Comparison of ENCODE assay signal across 8 cellular contexts in the genomic region with DNA sequence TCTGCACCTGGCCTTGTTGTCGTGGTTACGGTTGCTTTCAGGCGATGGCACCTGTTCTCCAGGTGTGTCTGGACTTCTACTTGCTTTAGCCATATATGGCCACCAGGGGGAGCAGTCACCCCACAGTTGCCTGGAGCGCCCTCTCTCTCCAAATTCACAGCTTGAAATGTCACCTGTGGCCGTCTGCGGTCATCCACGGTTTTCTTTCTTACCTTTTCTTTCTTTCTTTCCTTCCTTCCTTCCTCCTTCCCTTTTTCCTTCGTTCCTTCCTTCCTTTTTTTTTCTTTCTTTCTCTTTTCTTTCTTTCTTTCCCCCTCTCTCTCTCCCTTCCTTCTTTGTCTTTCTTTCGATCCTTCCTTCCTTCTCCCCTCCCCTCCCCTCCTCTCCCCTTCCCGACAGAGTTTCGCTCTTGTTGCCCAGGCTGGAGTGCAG.
A peak's percentile ranks its signal among the peaks of the same experiment; 100 is the strongest.
DNase-seq lines count a peak whose midpoint lies in the region; ATAC-seq and TF ChIP-seq lines count a peak whose summit lies in the region.

No MANE protein-coding gene starts in this region.

- DNase-seq in DMS53 (lab: John Stamatoyannopoulos, UW) = peak; percentile 96
- DNase-seq in H7 = peak; percentile 69
- peak; percentile 55 to 63 for DNase-seq in NCI-H187 (lab: John Stamatoyannopoulos, UW)
- DNase-seq in activated CD4-positive, CD25-positive, alpha-beta regulatory T cell (lab: John Stamatoyannopoulos, UW) = peak; percentile 26 to 58 (median 50)
- peak; percentile 41 to 42 for DNase-seq in cardiac fibroblast (ENCODE audit: low read depth in 2 of 2)
- DNase-seq in right lobe of liver = peak; percentile 44 to 70 (median 61)
- DNase-seq in stimulated activated CD8-positive, alpha-beta memory T cell treated with anti-CD3 and anti-CD28 coated beads, Interleukin-2, amount 100 ng/mL, for 48 hours (ENCODE audit: low read depth in 2 of 2) = peak; percentile 15 to 43

- WGBS in right lobe of liver (ENCODE audit: insufficient coverage, low coverage, low lambda C conversion rate, missing lambda C conversion rate) = 16% methylated on average over 11 of the region's 11 CpGs

- TF ChIP-seq POLR2A in right lobe of liver (IDR thresholded peaks at IDR 0.05) = no peak

- H3K36me3 ChIP-seq in H7 (replicated peaks; ENCODE audit: control insufficient read depth, insufficient read depth, low read length) (no peaks in the 10 kb centered on the region; the same call in 1 of the 2 replicates), right lobe of liver (no peaks in the 10 kb centered on the region)

- H3K4me1 ChIP-seq in right lobe of liver = no peaks in the 10 kb centered on the region

- ATAC-seq in right lobe of liver (peak; percentile 87 to 94 (median 92)), GM19452 (IDR thresholded peaks at IDR 0.05; ENCODE audit: unreplicated experiment) (no peak)

- no peak overlapping the region for H3K27ac ChIP-seq in right lobe of liver

- TF ChIP-seq CTCF in cardiac fibroblast (IDR thresholded peaks at IDR 0.05; ENCODE audit: low read depth, low read length) (peak; percentile 73), right lobe of liver (IDR thresholded peaks at IDR 0.05) (peak; percentile 32 to 90 (median 86))

- intact Hi-C loops in right lobe of liver (cut with DNase I) = no loop called here

- no peaks in the 10 kb centered on the region for H3K9me3 ChIP-seq in right lobe of liver

- H3K27me3 ChIP-seq in H7 (ENCODE audit: control insufficient read depth, insufficient read depth, low read length) (no peaks in the 10 kb centered on the region), right lobe of liver (no peaks in the 10 kb centered on the region)

- H3K4me3 ChIP-seq in H7 (ENCODE audit: insufficient read depth, low read depth, low read length) (no peak overlapping the region), cardiac fibroblast (replicated peaks in 1 of 2; ENCODE audit: low read depth in 2 of 2, low read length in 2 of 2) (no peak overlapping the region), right lobe of liver (no peak overlapping the region)

Comparison
In these comparisons a context has a peak if more than half of its experiments do, and no peak if none do; other contexts are left out.
1. DNase-seq: peak in every context shown above with its lines; median percentile 96 in DMS53; 69 in H7; 61 in right lobe of liver; 59 in NCI-H187; 50 in activated CD4-positive, CD25-positive, alpha-beta regulatory T cell; 42 in cardiac fibroblast; 29 in stimulated activated CD8-positive, alpha-beta memory T cell treated with anti-CD3 and anti-CD28 coated beads, Interleukin-2, amount 100 ng/mL, for 48 hours.